ENCODE assay signal across 14 cellular contexts in the genomic region with DNA sequence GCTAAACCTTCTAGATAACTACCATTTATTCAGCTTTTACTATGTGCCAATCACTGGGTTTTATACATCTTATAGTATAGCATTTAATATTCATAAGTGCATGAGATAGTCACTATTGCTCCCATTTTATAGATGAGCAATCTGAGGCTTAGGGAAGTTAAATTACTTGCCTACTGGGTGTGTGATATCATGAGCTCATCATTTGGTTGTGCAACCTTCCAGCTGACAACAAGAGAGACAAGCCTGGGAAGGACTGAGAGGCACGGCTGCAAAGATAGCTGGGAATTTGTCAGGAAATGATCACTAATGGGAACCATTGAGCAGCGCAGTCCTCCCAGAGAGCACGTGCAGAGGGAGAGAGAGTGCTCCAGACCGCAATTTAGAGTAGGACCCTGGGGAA.
DNase-seq lines count a peak whose midpoint lies in the region; ATAC-seq and TF ChIP-seq lines count a peak whose summit lies in the region.
"Had no signal": no experiment of that assay in that cellular context is flagged by ENCODE, and none has a peak within 500 bp of the region (broad histone marks: within the 10 kb centered on the region; RNA-seq: fewer than 3 reads in every experiment).

No MANE protein-coding gene starts in this region.

- no peak overlapping the region for H3K27ac Mint-ChIP-seq in activated T-helper 17 cell treated with anti-CD3 and anti-CD28 coated beads, Interleukin-2, amount 50 U/mL, for 72 hours
- H3K27ac Mint-ChIP-seq: CD14-positive monocyte; CD8-positive, alpha-beta T cell had no signal

- DNase-seq in NB4 (ENCODE audit: low read depth) (peak; percentile 8), myocyte (ENCODE audit: low read depth) (peak; percentile 13), MM.1S (no peak), DMS 273 treated with DMSO at 0.1 percent for 48 hours (lab: John Stamatoyannopoulos, UW) (no peak)
- DNase-seq in activated CD4-positive, alpha-beta T cell treated with anti-CD3 and anti-CD28 coated beads, Interleukin-2, amount 50 U/mL, for 4 hours = no peak
- DNase-seq: CD8-positive, alpha-beta T cell; COR-L47; DND-41; GDM1; HCEC 1CT had no signal

- no peaks in the 10 kb centered on the region for H3K36me3 Mint-ChIP-seq in activated T-helper 17 cell treated with anti-CD3 and anti-CD28 coated beads, Interleukin-2, amount 50 U/mL, for 72 hours (ENCODE audit: low read depth)
- H3K36me3 Mint-ChIP-seq: CD14-positive monocyte; CD8-positive, alpha-beta T cell had no signal

- CTCF ChIA-PET in HEK293 (lab: Yijun Ruan, JAX) = interaction anchor here (0.6 kb wide), 1 partner anchor 207 kb away, joined by 3 read pairs; no protein-coding TSS in a partner anchor

- H3K4me3 ChIP-seq in HEK293 (ENCODE audit: low read depth, low read length) (no peak overlapping the region), NB4 (ENCODE audit: low read depth, low read length) (no peak overlapping the region), MM.1S (ENCODE audit: low read length) (no peak overlapping the region)

- no peaks in the 10 kb centered on the region for H3K9me3 ChIP-seq in HEK293 (ENCODE audit: control insufficient read depth, insufficient read depth, low read depth, low read length)
- H3K9me3 ChIP-seq in MM.1S (replicated peaks; ENCODE audit: insufficient read depth, low read length) = no peaks in the 10 kb centered on the region

- POLR2A ChIA-PET in HEK293 (lab: Yijun Ruan, JAX) = no interaction called here

- no peak overlapping the region for H3K9ac ChIP-seq in MM.1S (ENCODE audit: low read length)

- H3K27me3 ChIP-seq in MM.1S (replicated peaks; ENCODE audit: insufficient read depth, low read length) = no peaks in the 10 kb centered on the region

- no peaks in the 10 kb centered on the region for H4K20me1 ChIP-seq in MM.1S (ENCODE audit: insufficient read depth, low read length)

- no peak overlapping the region for H3K4me2 ChIP-seq in MM.1S (ENCODE audit: low read depth, low read length)

- H3F3A ChIP-seq in MM.1S (ENCODE audit: insufficient read depth, low read length) = no peaks in the 10 kb centered on the region

- H3K4me1 ChIP-seq in HEK293 (ENCODE audit: control insufficient read depth, insufficient read depth, low read length) (0 out of 2 replicates have a peak, but pooled peaks cover 2% of the 10 kb centered on the region), MM.1S (ENCODE audit: low read length) (no peaks in the 10 kb centered on the region)

- peak; percentile 35 for ATAC-seq in esophagus mucosa
- no peak for ATAC-seq in activated T-helper 17 cell treated with anti-CD3 and anti-CD28 coated beads, Interleukin-2, amount 50 U/mL, for 72 hours (replicated peaks)
- ATAC-seq: CD8-positive, alpha-beta T cell had no signal

- TF ChIP-seq POLR2A in NB4 (IDR thresholded peaks at IDR 0.05; ENCODE audit: extremely low read depth, insufficient read length) = no peak

- no peaks in the 10 kb centered on the region for H3K4me1 Mint-ChIP-seq in activated T-helper 17 cell treated with anti-CD3 and anti-CD28 coated beads, Interleukin-2, amount 50 U/mL, for 72 hours
- H3K4me1 Mint-ChIP-seq: CD14-positive monocyte had no signal

- H3K27ac ChIP-seq in HEK293 (ENCODE audit: extremely low read depth, low read depth, low read length) (no peak overlapping the region), MM.1S (ENCODE audit: low read length) (no peak overlapping the region)

- no peaks in the 10 kb centered on the region for H3K79me2 ChIP-seq in MM.1S (ENCODE audit: low read length)

- no peaks in the 10 kb centered on the region for H3K9me2 ChIP-seq in MM.1S (replicated peaks; ENCODE audit: insufficient read depth, low read length)

- H3K36me3 ChIP-seq in HEK293 (ENCODE audit: control insufficient read depth in 2 of 2, insufficient read depth in 1 of 2, low read length in 2 of 2) = no peaks in the 10 kb centered on the region
- H3K36me3 ChIP-seq in MM.1S (replicated peaks; ENCODE audit: insufficient read depth, low read length) = no peaks in the 10 kb centered on the region

- no peak overlapping the region for H2AFZ ChIP-seq in MM.1S (ENCODE audit: low read length)

- no peak for TF ChIP-seq CTCF in HEK293 (tag by site-specific recombination; IDR thresholded peaks at IDR 0.05)
- TF ChIP-seq CTCF in NB4 (IDR thresholded peaks at IDR 0.05; ENCODE audit: low read depth, low read length) = no peak
- no peak for TF ChIP-seq CTCF in MM.1S (IDR thresholded peaks at IDR 0.05; ENCODE audit: low read length)

- H3K9me3 Mint-ChIP-seq in activated T-helper 17 cell treated with anti-CD3 and anti-CD28 coated beads, Interleukin-2, amount 50 U/mL, for 72 hours = peaks cover 5% of the 10 kb centered on the region
- H3K9me3 Mint-ChIP-seq: CD14-positive monocyte had no signal

- H3K4me3 Mint-ChIP-seq in activated T-helper 17 cell treated with anti-CD3 and anti-CD28 coated beads, Interleukin-2, amount 50 U/mL, for 72 hours = no peak overlapping the region
- H3K4me3 Mint-ChIP-seq: CD14-positive monocyte; CD8-positive, alpha-beta T cell had no signal

- peaks cover 13% of the 10 kb centered on the region for H3K27me3 Mint-ChIP-seq in activated T-helper 17 cell treated with anti-CD3 and anti-CD28 coated beads, Interleukin-2, amount 50 U/mL, for 72 hours

TF ChIP-seq in HEK293, 187 proteins besides CTCF, POLR2A, EP300 and RAD21:
- TF ChIP-seq ZNF660 (tag by site-specific recombination; IDR thresholded peaks at IDR 0.05) (no peak), ZNF664 (tag by site-specific recombination; IDR thresholded peaks at IDR 0.05) (0 out of 2 replicates have a peak, but pooled peaks have one; percentile 25)

Comparison
In these comparisons a context has a peak if more than half of its experiments do, and no peak if none do; other contexts are left out.
1. DNase-seq: peak in NB4 (single experiment) and myocyte (single experiment); none in MM.1S (single experiment), activated CD4-positive, alpha-beta T cell treated with anti-CD3 and anti-CD28 coated beads, Interleukin-2, amount 50 U/mL, for 4 hours (0 of 2) and DMS 273 treated with DMSO at 0.1 percent for 48 hours (single experiment).